19 cellular contexts compared by ENCODE assay signal in genomic region chr2:30731248-30731647, GRCh38.
DNase-seq lines count a peak whose midpoint lies in the region; TF ChIP-seq lines count a peak whose summit lies in the region.
"Had no signal": no experiment of that assay in that cellular context is flagged by ENCODE, and none has a peak within 500 bp of the region (broad histone marks: within the 10 kb centered on the region; RNA-seq: fewer than 3 reads in every experiment).

No MANE protein-coding gene starts in this region.

- peak overlapping the region; percentile 4; the same call in 1 of the 2 replicates for H3K4me3 ChIP-seq in WERI-Rb-1 (ENCODE audit: low read depth, low read length)
- H3K4me3 ChIP-seq in spleen = no peak overlapping the region
- no peak overlapping the region for H3K4me3 ChIP-seq in dorsolateral prefrontal cortex
- H3K4me3 ChIP-seq: BLaER1, GM12878, GM23248 had no signal

- CTCF ChIA-PET in MCF 10A (lab: Yijun Ruan, JAX) = interaction anchor here (0.6 to 1.1 kb wide), 5 partner anchors 15 to 544 kb away, joined by 3 to 4 read pairs (median 3); no protein-coding TSS in a partner anchor

- peak; percentile 57 for DNase-seq in activated effector memory CD4-positive, alpha-beta T cell treated with anti-CD3 and anti-CD28 coated beads, Interleukin-2, amount 50 U/mL, for 16 hours
- no peak for DNase-seq in activated effector memory CD4-positive, alpha-beta T cell treated with Interleukin-2 at 50 U/mL for 16 hours
- DNase-seq in WERI-Rb-1 = peak; percentile 46
- DNase-seq in mesenteric fat pad (ENCODE audit: low spot score) = peak; percentile 77
- DNase-seq in spleen = peak; percentile 42
- no peak for DNase-seq in MCF 10A (ENCODE audit: unreplicated experiment)
- DNase-seq in dorsolateral prefrontal cortex = no peak
- DNase-seq in erythroblast (lab: John Stamatoyannopoulos, UW) = no peak
- DNase-seq: 8988T; CD8-positive, alpha-beta memory T cell; COR-L47; DMS 273 treated with DMSO at 0.1 percent for 48 hours; DMS53; DND-41; EL; GM23248; HCEC 1CT had no signal

- H3K9me3 ChIP-seq in WERI-Rb-1 (ENCODE audit: severe bottlenecking) = no peaks in the 10 kb centered on the region
- no peaks in the 10 kb centered on the region for H3K9me3 ChIP-seq in spleen
- H3K9me3 ChIP-seq: BLaER1 had no signal

- H3K36me3 ChIP-seq in WERI-Rb-1 (no peaks in the 10 kb centered on the region), spleen (no peaks in the 10 kb centered on the region)
- H3K36me3 ChIP-seq: BLaER1 had no signal

- H3K9me3 Mint-ChIP-seq in MCF 10A (ENCODE audit: unreplicated experiment) = no peaks in the 10 kb centered on the region
- H3K9me3 Mint-ChIP-seq: CD8-positive, alpha-beta memory T cell had no signal

- H3K27ac ChIP-seq in WERI-Rb-1 (peak overlapping the region; percentile 80), spleen (no peak overlapping the region), dorsolateral prefrontal cortex (no peak overlapping the region)
- H3K27ac ChIP-seq: BLaER1, GM23248 had no signal

- BruUV-seq in MCF 10A (replicated peaks; lab: Mats Ljungman, UMichigan) = no TSS peak

- POLR2A ChIA-PET in MCF 10A (lab: Yijun Ruan, JAX) = no interaction called here

- H3K27me3 ChIP-seq in WERI-Rb-1 (ENCODE audit: insufficient read depth, low read depth, severe bottlenecking) = no peaks in the 10 kb centered on the region
- H3K27me3 ChIP-seq in spleen (replicated peaks in 1 of 7) = peaks cover 0 to 19% (median 0%) of the 10 kb centered on the region in 7 donors
- H3K27me3 ChIP-seq in dorsolateral prefrontal cortex = peaks cover 0 to 5% (median 0%) of the 10 kb centered on the region in 45 donors
- H3K27me3 ChIP-seq: BLaER1 had no signal

- peaks cover under 1% of the 10 kb centered on the region for H3K27me3 Mint-ChIP-seq in MCF 10A (ENCODE audit: insufficient read depth, unreplicated experiment)

- TF ChIP-seq POLR2A in spleen (IDR thresholded peaks at IDR 0.05) = no peak
- TF ChIP-seq POLR2A in erythroblast (IDR thresholded peaks at IDR 0.05; ENCODE audit: low read length) = no peak

- no peak overlapping the region for H3K27ac Mint-ChIP-seq in MCF 10A (ENCODE audit: low read depth, unreplicated experiment)
- H3K27ac Mint-ChIP-seq: CD8-positive, alpha-beta memory T cell had no signal

- H3K36me3 Mint-ChIP-seq in MCF 10A (ENCODE audit: insufficient read depth, unreplicated experiment) = peaks cover under 1% of the 10 kb centered on the region
- H3K36me3 Mint-ChIP-seq: CD8-positive, alpha-beta memory T cell had no signal

- 85 to 89% (median 88%) methylated on average over 7 to 9 of the region's 9 CpGs for WGBS in spleen, 5 donors

- TF ChIP-seq CTCF in WERI-Rb-1 (IDR thresholded peaks at IDR 0.05; ENCODE audit: low read depth, low read length) = no peak
- no peak for TF ChIP-seq CTCF in spleen (IDR thresholded peaks at IDR 0.05 in 8 of 11, conservative IDR thresholded peaks at IDR 0.05 in 3 of 11)
- TF ChIP-seq CTCF in MCF 10A (IDR thresholded peaks at IDR 0.05; ENCODE audit: unreplicated experiment) = no peak
- TF ChIP-seq CTCF in dorsolateral prefrontal cortex (IDR thresholded peaks at IDR 0.05 in 54 of 56, conservative IDR thresholded peaks at IDR 0.05 in 2 of 56; ENCODE audit: low read depth in 1 of 56, partially characterized antibody in 56 of 56) = no peak

- no peaks in the 10 kb centered on the region for H3K4me1 ChIP-seq in spleen

- H3K4me3 Mint-ChIP-seq in MCF 10A (ENCODE audit: unreplicated experiment) = no peak overlapping the region
- H3K4me3 Mint-ChIP-seq: CD8-positive, alpha-beta memory T cell had no signal

- no peaks in the 10 kb centered on the region for H3K4me1 Mint-ChIP-seq in MCF 10A (ENCODE audit: insufficient read depth, unreplicated experiment)
- H3K4me1 Mint-ChIP-seq: CD8-positive, alpha-beta memory T cell had no signal

- intact Hi-C loops in spleen (cut with DNase I; ENCODE audit: low total_unique reads) = no loop called here
- intact Hi-C loops in MCF 10A (cut with micrococcal nuclease) = no loop called here
- intact Hi-C loops in dorsolateral prefrontal cortex (cut with DNase I) = no loop called here

Comparison
In these comparisons a context has a peak if more than half of its experiments do, and no peak if none do; other contexts are left out.
1. DNase-seq: peak in activated effector memory CD4-positive, alpha-beta T cell treated with anti-CD3 and anti-CD28 coated beads, Interleukin-2, amount 50 U/mL, for 16 hours (single experiment), WERI-Rb-1 (single experiment), mesenteric fat pad (single experiment) and spleen (single experiment); none in activated effector memory CD4-positive, alpha-beta T cell treated with Interleukin-2 at 50 U/mL for 16 hours (single experiment), MCF 10A (single experiment), dorsolateral prefrontal cortex (0 of 10) and erythroblast (0 of 2).